In genomic region chr14:100604709-100605108, GRCh38 we compare ENCODE assay signal across 15 cellular contexts.
"Had no signal": no experiment of that assay in that cellular context is flagged by ENCODE, and none has a peak within 500 bp of the region (broad histone marks: within the 10 kb centered on the region; RNA-seq: fewer than 3 reads in every experiment).

No MANE protein-coding gene starts in this region.

- DNase-seq: activated CD4-positive, alpha-beta T cell treated with anti-CD3 and anti-CD28 coated beads, Interleukin-2, amount 10 ng/mL, durations not matched to agents 24 days and 14 days; activated CD8-positive, alpha-beta memory T cell treated with anti-CD3 and anti-CD28 coated beads, Interleukin-2, amount 50 U/mL, for 48 hours; activated CD8-positive, alpha-beta T cell treated with anti-CD3 and anti-CD28 coated beads, Interleukin-2, amount 10 ng/mL, durations not matched to agents 7 days and 5 days; activated naive CD4-positive, alpha-beta T cell treated with anti-CD3 and anti-CD28 coated beads, Interleukin-2, amount 50 U/mL, for 16 hours; naive thymus-derived CD8-positive, alpha-beta T cell had no signal

- H3K4me3 ChIP-seq: left lung, right atrium auricular region, suprapubic skin had no signal

- H3K9me3 Mint-ChIP-seq: type B pancreatic cell had no signal

- H3K9me3 ChIP-seq: neutrophil, suprapubic skin had no signal

- ATAC-seq: activated CD8-positive, alpha-beta T cell treated with anti-CD3 and anti-CD28 coated beads, Interleukin-2, amount 10 ng/mL, durations not matched to agents 7 days and 5 days; esophagus mucosa; left lung; naive thymus-derived CD8-positive, alpha-beta T cell; T-helper 17 cell had no signal

- H3K36me3 ChIP-seq: left lung, neutrophil, right atrium auricular region, suprapubic skin had no signal

- H3K4me3 Mint-ChIP-seq: activated CD4-positive, alpha-beta T cell treated with anti-CD3 and anti-CD28 coated beads, Interleukin-2, amount 10 ng/mL, durations not matched to agents 24 days and 14 days; activated CD8-positive, alpha-beta T cell treated with anti-CD3 and anti-CD28 coated beads, Interleukin-2, amount 10 ng/mL, durations not matched to agents 7 days and 5 days; memory B cell; naive thymus-derived CD8-positive, alpha-beta T cell; stimulated activated naive CD8-positive, alpha-beta T cell treated with anti-CD3 and anti-CD28 coated beads, Interleukin-15, Interleukin-2, amounts not matched to agents 100 ng/mL and 50 ng/mL, for 24 hours; T-helper 17 cell; type B pancreatic cell had no signal

- H3K4me1 Mint-ChIP-seq: activated CD4-positive, alpha-beta T cell treated with anti-CD3 and anti-CD28 coated beads, Interleukin-2, amount 10 ng/mL, durations not matched to agents 24 days and 14 days; memory B cell had no signal

- H3K36me3 Mint-ChIP-seq: type B pancreatic cell had no signal

- H3K4me1 ChIP-seq: left lung, right atrium auricular region, suprapubic skin had no signal

- H3K27ac ChIP-seq: left lung, neutrophil, right atrium auricular region, suprapubic skin had no signal

- H3K27me3 ChIP-seq: neutrophil, right atrium auricular region had no signal

- H3K27ac Mint-ChIP-seq: activated CD4-positive, alpha-beta T cell treated with anti-CD3 and anti-CD28 coated beads, Interleukin-2, amount 10 ng/mL, durations not matched to agents 24 days and 14 days; activated CD8-positive, alpha-beta T cell treated with anti-CD3 and anti-CD28 coated beads, Interleukin-2, amount 10 ng/mL, durations not matched to agents 7 days and 5 days; activated T-helper 2 cell treated with anti-CD3 and anti-CD28 coated beads, Interferon-gamma antibody, Interleukin-2, Interleukin-4, amounts not matched to agents 10 μg/mL and 5 μg/mL and 100 μg/mL, durations not matched to agents 14 hours and 24 hours and 36 hours; memory B cell; naive thymus-derived CD8-positive, alpha-beta T cell; stimulated activated naive CD8-positive, alpha-beta T cell treated with anti-CD3 and anti-CD28 coated beads, Interleukin-15, Interleukin-2, amounts not matched to agents 100 ng/mL and 50 ng/mL, for 24 hours; T-helper 17 cell; type B pancreatic cell had no signal
